Comparison of ENCODE assay signal across 8 cellular contexts in genomic region chr17:81860756-81861568, GRCh38. TPM values are rescaled to one million over a fixed set of nuclear protein-coding genes. Genes with fewer than 3 reads are reported as not detected.
DNase-seq lines count a peak whose midpoint lies in the region; ATAC-seq lines count a peak whose summit lies in the region.

No MANE protein-coding gene starts in this region.

- no peaks in the 10 kb centered on the region for H3K9me3 Mint-ChIP-seq in IgD-negative memory B cell

- peaks cover 44% of the 10 kb centered on the region for H3K4me1 ChIP-seq in mononuclear cell (ENCODE audit: insufficient read depth, low read length)

- peak; percentile 75 for ATAC-seq in GM21576 (IDR thresholded peaks at IDR 0.05; ENCODE audit: unreplicated experiment)

- H3K4me3 Mint-ChIP-seq in IgD-negative memory B cell: peak overlapping the region; percentile 89 to 96 (median 91)

- peaks cover 3% of the 10 kb centered on the region for H3K27me3 Mint-ChIP-seq in IgD-negative memory B cell

- H3K4me1 Mint-ChIP-seq in IgD-negative memory B cell: peaks cover 10 to 21% (median 15%) of the 10 kb centered on the region in 3 donors

- DNase-seq in DMS153 (lab: John Stamatoyannopoulos, UW): peak; percentile 100
- peak; percentile 100 for DNase-seq in OCI-M1 (lab: John Stamatoyannopoulos, UW)
- DNase-seq in activated T-cell treated with anti-CD3 and anti-CD28 coated beads for 48 hours (ENCODE audit: low read depth): peak; percentile 99
- DNase-seq in epithelial cell of prostate (ENCODE audit: low read depth, low spot score): peak; percentile 100
- peak; percentile 96 to 98 for DNase-seq in stimulated activated CD8-positive, alpha-beta memory T cell treated with anti-CD3 and anti-CD28 coated beads, Interleukin-2, amount 100 ng/mL, for 48 hours (ENCODE audit: low read depth in 2 of 2)

- peak overlapping the region; percentile 55 for H3K4me3 ChIP-seq in mononuclear cell (ENCODE audit: low read length)

- H3K36me3 Mint-ChIP-seq in IgD-negative memory B cell: peaks cover 2% of the 10 kb centered on the region

- peak overlapping the region; percentile 95 to 99 (median 98) for H3K27ac Mint-ChIP-seq in IgD-negative memory B cell

- H3K9me3 ChIP-seq in mononuclear cell (ENCODE audit: low read depth, low read length): no peaks in the 10 kb centered on the region

- peak overlapping the region; percentile 95 for H3K27ac ChIP-seq in epithelial cell of prostate

- no peaks in the 10 kb centered on the region for H3K27me3 ChIP-seq in mononuclear cell (ENCODE audit: insufficient read depth, low read length)

RNA-seq across cellular contexts. Expression of gene P4HB, which starts 0.6 kb away (rescaled TPM):
- polyA plus RNA-seq in IgD-negative memory B cell: 177 TPM
- 239 TPM for total RNA-seq in mononuclear cell

RNA-seq across cellular contexts. Expression of gene ARHGDIA, which starts 10.2 kb away (rescaled TPM):
- polyA plus RNA-seq in IgD-negative memory B cell: 163 TPM
- 189 TPM for total RNA-seq in mononuclear cell

RNA-seq across cellular contexts. Expression of gene PPP1R27, which starts 26.1 kb away (rescaled TPM):
- polyA plus RNA-seq in IgD-negative memory B cell: not detected
- total RNA-seq in mononuclear cell: not detected

RNA-seq across cellular contexts. Expression of gene MCRIP1, which starts 27.9 kb away (rescaled TPM):
- polyA plus RNA-seq in IgD-negative memory B cell: 66.4 TPM
- total RNA-seq in mononuclear cell: 32.3 TPM

RNA-seq across cellular contexts. Expression of gene ALYREF, which starts 30.4 kb away (rescaled TPM):
- polyA plus RNA-seq in IgD-negative memory B cell: 22.5 TPM
- 77.9 TPM for total RNA-seq in mononuclear cell

Comparison
In these comparisons a context has a peak if more than half of its experiments do, and no peak if none do; other contexts are left out.
1. Peak in every context shown above with its lines: DNase-seq, ATAC-seq, H3K4me3 ChIP-seq and H3K27ac ChIP-seq.